ENCODE assay signal across 8 cellular contexts in genomic region chr7:39589323-39590111, GRCh38. TPM values are rescaled to one million over a fixed set of nuclear protein-coding genes. Genes with fewer than 3 reads are reported as not detected.
DNase-seq lines count a peak whose midpoint lies in the region; ATAC-seq lines count a peak whose summit lies in the region.

No MANE protein-coding gene starts in this region.

- H3K36me3 Mint-ChIP-seq in central memory CD8-positive, alpha-beta T cell (ENCODE audit: insufficient read depth): peaks cover 3% of the 10 kb centered on the region

- H3K9me3 Mint-ChIP-seq in central memory CD8-positive, alpha-beta T cell: no peaks in the 10 kb centered on the region

- DNase-seq in ELF-1 (ENCODE audit: low read depth, low spot score) (peak; percentile 88), HUDEP-2 (lab: John Stamatoyannopoulos, UW; ENCODE audit: unreplicated experiment in 76 of 76) (peak in 58 of 76 experiments; percentile 4 to 87 (median 58)), T1000 (lab: John Stamatoyannopoulos, UW) (peak; percentile 49), myocyte (ENCODE audit: low read depth) (peak; percentile 98), ecto neural progenitor cell (ENCODE audit: low spot score) (no peak), cerebellar nuclear complex (lab: John Stamatoyannopoulos, UW) (no peak)
- peak in 1 of 2 donors; percentile 25 for DNase-seq in central memory CD8-positive, alpha-beta T cell (ENCODE audit: low spot score in 2 of 2)

- peaks cover 12% of the 10 kb centered on the region for H3K4me1 Mint-ChIP-seq in central memory CD8-positive, alpha-beta T cell

- no peak overlapping the region for H3K4me3 Mint-ChIP-seq in central memory CD8-positive, alpha-beta T cell

- H3K27ac Mint-ChIP-seq in central memory CD8-positive, alpha-beta T cell (ENCODE audit: low read depth): no peak overlapping the region

- peak; percentile 94 for ATAC-seq in GM21619 (IDR thresholded peaks at IDR 0.05; ENCODE audit: unreplicated experiment)
- peak; percentile 90 for ATAC-seq in central memory CD8-positive, alpha-beta T cell (replicated peaks; ENCODE audit: extremely low read depth, poor library complexity, severe bottlenecking)

- peaks cover 8% of the 10 kb centered on the region for H3K27me3 Mint-ChIP-seq in central memory CD8-positive, alpha-beta T cell

RNA-seq across cellular contexts. Expression of gene YAE1, which starts 23.3 kb away (rescaled TPM):
- total RNA-seq in myocyte: 30.6 and 31.3 TPM in 2 replicates
- 24.0 TPM for polyA plus RNA-seq in myocyte (2012)

RNA-seq across cellular contexts. Expression of gene RALA, which starts 33.9 kb away (rescaled TPM):
- 16.5 and 17.3 TPM in 2 replicates for total RNA-seq in myocyte
- 62.0 TPM for polyA plus RNA-seq in myocyte (2012)

Comparison
In these comparisons a context has a peak if more than half of its experiments do, and no peak if none do; other contexts are left out.
1. DNase-seq: peak in ELF-1 (single experiment), HUDEP-2 (58 of 76), T1000 (single experiment) and myocyte (single experiment); none in ecto neural progenitor cell (single experiment) and cerebellar nuclear complex (0 of 2).